Comparison of ENCODE assay signal across 1 cellular context in the genomic region with DNA sequence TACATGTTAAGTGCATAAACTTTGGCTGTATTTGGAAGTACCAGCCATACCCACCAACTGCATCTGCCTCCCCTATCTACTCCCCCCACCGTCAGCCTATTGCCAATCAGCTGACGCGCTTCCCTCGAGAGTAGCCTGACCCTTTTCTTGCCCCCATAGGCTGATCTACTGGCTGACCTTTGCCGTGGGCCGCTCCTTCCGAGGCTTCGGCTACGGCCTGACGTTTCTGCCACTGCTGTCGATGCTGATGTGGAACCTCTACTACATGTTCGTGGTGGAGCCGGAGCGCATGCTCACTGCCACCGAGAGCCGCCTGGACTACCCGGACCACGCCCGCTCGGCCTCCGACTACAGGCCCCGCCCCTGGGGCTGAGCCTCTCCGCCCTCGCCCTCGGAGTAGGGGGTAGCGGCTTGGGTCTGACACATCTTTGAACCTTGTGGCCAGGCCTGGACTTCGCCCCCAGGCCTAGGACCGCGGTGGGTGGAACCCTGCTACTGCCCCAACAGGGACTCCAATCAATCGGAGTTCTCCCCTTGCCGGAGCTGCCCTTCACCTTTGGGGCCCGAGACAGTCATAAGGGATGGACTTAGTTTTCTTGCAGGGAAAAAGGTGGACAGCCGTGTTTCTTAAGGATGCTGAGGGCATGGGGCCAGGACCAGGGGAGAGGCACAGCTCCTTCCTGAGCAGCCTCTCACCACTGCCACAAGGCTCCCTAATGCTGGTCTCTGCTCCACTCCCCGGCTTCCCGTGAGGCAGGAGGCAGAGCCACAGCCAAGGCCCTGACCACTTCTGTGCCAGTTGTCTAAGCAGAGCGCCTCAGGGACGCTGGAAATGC.
TF ChIP-seq lines count a peak whose summit lies in the region.

No MANE protein-coding gene starts in this region.

TF ChIP-seq in HepG2, 621 proteins besides CTCF, POLR2A, EP300 and RAD21 (continued from another document and continues in another):
- TF ChIP-seq, protein P1, sequence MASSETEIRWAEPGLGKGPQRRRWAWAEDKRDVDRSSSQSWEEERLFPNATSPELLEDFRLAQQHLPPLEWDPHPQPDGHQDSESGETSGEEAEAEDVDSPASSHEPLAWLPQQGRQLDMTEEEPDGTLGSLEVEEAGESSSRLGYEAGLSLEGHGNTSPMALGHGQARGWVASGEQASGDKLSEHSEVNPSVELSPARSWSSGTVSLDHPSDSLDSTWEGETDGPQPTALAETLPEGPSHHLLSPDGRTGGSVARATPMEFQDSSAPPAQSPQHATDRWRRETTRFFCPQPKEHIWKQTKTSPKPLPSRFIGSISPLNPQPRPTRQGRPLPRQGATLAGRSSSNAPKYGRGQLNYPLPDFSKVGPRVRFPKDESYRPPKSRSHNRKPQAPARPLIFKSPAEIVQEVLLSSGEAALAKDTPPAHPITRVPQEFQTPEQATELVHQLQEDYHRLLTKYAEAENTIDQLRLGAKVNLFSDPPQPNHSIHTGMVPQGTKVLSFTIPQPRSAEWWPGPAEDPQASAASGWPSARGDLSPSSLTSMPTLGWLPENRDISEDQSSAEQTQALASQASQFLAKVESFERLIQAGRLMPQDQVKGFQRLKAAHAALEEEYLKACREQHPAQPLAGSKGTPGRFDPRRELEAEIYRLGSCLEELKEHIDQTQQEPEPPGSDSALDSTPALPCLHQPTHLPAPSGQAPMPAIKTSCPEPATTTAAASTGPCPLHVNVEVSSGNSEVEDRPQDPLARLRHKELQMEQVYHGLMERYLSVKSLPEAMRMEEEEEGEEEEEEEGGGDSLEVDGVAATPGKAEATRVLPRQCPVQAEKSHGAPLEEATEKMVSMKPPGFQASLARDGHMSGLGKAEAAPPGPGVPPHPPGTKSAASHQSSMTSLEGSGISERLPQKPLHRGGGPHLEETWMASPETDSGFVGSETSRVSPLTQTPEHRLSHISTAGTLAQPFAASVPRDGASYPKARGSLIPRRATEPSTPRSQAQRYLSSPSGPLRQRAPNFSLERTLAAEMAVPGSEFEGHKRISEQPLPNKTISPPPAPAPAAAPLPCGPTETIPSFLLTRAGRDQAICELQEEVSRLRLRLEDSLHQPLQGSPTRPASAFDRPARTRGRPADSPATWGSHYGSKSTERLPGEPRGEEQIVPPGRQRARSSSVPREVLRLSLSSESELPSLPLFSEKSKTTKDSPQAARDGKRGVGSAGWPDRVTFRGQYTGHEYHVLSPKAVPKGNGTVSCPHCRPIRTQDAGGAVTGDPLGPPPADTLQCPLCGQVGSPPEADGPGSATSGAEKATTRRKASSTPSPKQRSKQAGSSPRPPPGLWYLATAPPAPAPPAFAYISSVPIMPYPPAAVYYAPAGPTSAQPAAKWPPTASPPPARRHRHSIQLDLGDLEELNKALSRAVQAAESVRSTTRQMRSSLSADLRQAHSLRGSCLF (CRISPR knock-in tag; IDR thresholded peaks at IDR 0.05; ENCODE audit: borderline replicate concordance): no peak
- no peak for TF ChIP-seq TBX3 (IDR thresholded peaks at IDR 0.05; ENCODE audit: borderline replicate concordance)
- TF ChIP-seq, protein P2, sequence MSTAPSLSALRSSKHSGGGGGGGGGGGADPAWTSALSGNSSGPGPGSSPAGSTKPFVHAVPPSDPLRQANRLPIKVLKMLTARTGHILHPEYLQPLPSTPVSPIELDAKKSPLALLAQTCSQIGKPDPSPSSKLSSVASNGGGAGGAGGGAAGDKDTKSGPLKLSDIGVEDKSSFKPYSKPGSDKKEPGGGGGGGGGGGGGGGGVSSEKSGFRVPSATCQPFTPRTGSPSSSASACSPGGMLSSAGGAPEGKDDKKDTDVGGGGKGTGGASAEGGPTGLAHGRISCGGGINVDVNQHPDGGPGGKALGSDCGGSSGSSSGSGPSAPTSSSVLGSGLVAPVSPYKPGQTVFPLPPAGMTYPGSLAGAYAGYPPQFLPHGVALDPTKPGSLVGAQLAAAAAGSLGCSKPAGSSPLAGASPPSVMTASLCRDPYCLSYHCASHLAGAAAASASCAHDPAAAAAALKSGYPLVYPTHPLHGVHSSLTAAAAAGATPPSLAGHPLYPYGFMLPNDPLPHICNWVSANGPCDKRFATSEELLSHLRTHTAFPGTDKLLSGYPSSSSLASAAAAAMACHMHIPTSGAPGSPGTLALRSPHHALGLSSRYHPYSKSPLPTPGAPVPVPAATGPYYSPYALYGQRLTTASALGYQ (CRISPR knock-in tag; IDR thresholded peaks at IDR 0.05): 0 out of 2 replicates have a peak, but pooled peaks have one; percentile 5
- 0 out of 2 replicates have a peak, but pooled peaks have one; percentile 9 for TF ChIP-seq STAG1 (CRISPR knock-in tag; IDR thresholded peaks at IDR 0.05)
- no peak for TF ChIP-seq HNRNPK (IDR thresholded peaks at IDR 0.05; ENCODE audit: low read depth, low read length, poor library complexity, severe bottlenecking)
- TF ChIP-seq, protein P3, sequence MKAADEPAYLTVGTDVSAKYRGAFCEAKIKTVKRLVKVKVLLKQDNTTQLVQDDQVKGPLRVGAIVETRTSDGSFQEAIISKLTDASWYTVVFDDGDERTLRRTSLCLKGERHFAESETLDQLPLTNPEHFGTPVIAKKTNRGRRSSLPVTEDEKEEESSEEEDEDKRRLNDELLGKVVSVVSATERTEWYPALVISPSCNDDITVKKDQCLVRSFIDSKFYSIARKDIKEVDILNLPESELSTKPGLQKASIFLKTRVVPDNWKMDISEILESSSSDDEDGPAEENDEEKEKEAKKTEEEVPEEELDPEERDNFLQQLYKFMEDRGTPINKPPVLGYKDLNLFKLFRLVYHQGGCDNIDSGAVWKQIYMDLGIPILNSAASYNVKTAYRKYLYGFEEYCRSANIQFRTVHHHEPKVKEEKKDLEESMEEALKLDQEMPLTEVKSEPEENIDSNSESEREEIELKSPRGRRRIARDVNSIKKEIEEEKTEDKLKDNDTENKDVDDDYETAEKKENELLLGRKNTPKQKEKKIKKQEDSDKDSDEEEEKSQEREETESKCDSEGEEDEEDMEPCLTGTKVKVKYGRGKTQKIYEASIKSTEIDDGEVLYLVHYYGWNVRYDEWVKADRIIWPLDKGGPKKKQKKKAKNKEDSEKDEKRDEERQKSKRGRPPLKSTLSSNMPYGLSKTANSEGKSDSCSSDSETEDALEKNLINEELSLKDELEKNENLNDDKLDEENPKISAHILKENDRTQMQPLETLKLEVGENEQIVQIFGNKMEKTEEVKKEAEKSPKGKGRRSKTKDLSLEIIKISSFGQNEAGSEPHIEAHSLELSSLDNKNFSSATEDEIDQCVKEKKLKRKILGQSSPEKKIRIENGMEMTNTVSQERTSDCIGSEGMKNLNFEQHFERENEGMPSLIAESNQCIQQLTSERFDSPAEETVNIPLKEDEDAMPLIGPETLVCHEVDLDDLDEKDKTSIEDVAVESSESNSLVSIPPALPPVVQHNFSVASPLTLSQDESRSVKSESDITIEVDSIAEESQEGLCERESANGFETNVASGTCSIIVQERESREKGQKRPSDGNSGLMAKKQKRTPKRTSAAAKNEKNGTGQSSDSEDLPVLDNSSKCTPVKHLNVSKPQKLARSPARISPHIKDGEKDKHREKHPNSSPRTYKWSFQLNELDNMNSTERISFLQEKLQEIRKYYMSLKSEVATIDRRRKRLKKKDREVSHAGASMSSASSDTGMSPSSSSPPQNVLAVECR (CRISPR knock-in tag; IDR thresholded peaks at IDR 0.05; ENCODE audit: borderline replicate concordance): peak; percentile 71; the same call in 1 of the 2 replicates
- TF ChIP-seq HIVEP1 (CRISPR knock-in tag; IDR thresholded peaks at IDR 0.05): peak; percentile 67; the same call in 1 of the 2 replicates
- peak; percentile 84 for TF ChIP-seq ZFP36L1 (CRISPR knock-in tag; IDR thresholded peaks at IDR 0.05)
- no peak for TF ChIP-seq SMAD3 (CRISPR knock-in tag; IDR thresholded peaks at IDR 0.05)
- peak; percentile 79; the same call in 1 of the 2 replicates for TF ChIP-seq ZSCAN21 (CRISPR knock-in tag; IDR thresholded peaks at IDR 0.05; ENCODE audit: borderline replicate concordance)
- no peak for TF ChIP-seq NCOA5 (CRISPR knock-in tag; IDR thresholded peaks at IDR 0.05)
- no peak for TF ChIP-seq FIP1L1 (IDR thresholded peaks at IDR 0.05; ENCODE audit: borderline replicate concordance, insufficient read depth, low read depth, low read length)
- TF ChIP-seq, protein P4, sequence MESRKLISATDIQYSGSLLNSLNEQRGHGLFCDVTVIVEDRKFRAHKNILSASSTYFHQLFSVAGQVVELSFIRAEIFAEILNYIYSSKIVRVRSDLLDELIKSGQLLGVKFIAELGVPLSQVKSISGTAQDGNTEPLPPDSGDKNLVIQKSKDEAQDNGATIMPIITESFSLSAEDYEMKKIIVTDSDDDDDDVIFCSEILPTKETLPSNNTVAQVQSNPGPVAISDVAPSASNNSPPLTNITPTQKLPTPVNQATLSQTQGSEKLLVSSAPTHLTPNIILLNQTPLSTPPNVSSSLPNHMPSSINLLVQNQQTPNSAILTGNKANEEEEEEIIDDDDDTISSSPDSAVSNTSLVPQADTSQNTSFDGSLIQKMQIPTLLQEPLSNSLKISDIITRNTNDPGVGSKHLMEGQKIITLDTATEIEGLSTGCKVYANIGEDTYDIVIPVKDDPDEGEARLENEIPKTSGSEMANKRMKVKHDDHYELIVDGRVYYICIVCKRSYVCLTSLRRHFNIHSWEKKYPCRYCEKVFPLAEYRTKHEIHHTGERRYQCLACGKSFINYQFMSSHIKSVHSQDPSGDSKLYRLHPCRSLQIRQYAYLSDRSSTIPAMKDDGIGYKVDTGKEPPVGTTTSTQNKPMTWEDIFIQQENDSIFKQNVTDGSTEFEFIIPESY (CRISPR knock-in tag; IDR thresholded peaks at IDR 0.05): no peak
- no peak for TF ChIP-seq POLR2AphosphoS2 (IDR thresholded peaks at IDR 0.05; ENCODE audit: low read depth, low read length)
- no peak for TF ChIP-seq ZNF331 (CRISPR knock-in tag; IDR thresholded peaks at IDR 0.05)
- no peak; the same call in 1 of the 2 replicates for TF ChIP-seq RCOR2 (CRISPR knock-in tag; IDR thresholded peaks at IDR 0.05)
- TF ChIP-seq ZNF713 (CRISPR knock-in tag; IDR thresholded peaks at IDR 0.05): no peak
- no peak for TF ChIP-seq SIN3B (IDR thresholded peaks at IDR 0.05; ENCODE audit: low read length)
- TF ChIP-seq ZNF256 (CRISPR knock-in tag; conservative IDR thresholded peaks at IDR 0.05): no peak
- no peak for TF ChIP-seq ZNF549 (CRISPR knock-in tag; IDR thresholded peaks at IDR 0.05)
- TF ChIP-seq WIZ (CRISPR knock-in tag; IDR thresholded peaks at IDR 0.05): no peak
- TF ChIP-seq, protein P5, sequence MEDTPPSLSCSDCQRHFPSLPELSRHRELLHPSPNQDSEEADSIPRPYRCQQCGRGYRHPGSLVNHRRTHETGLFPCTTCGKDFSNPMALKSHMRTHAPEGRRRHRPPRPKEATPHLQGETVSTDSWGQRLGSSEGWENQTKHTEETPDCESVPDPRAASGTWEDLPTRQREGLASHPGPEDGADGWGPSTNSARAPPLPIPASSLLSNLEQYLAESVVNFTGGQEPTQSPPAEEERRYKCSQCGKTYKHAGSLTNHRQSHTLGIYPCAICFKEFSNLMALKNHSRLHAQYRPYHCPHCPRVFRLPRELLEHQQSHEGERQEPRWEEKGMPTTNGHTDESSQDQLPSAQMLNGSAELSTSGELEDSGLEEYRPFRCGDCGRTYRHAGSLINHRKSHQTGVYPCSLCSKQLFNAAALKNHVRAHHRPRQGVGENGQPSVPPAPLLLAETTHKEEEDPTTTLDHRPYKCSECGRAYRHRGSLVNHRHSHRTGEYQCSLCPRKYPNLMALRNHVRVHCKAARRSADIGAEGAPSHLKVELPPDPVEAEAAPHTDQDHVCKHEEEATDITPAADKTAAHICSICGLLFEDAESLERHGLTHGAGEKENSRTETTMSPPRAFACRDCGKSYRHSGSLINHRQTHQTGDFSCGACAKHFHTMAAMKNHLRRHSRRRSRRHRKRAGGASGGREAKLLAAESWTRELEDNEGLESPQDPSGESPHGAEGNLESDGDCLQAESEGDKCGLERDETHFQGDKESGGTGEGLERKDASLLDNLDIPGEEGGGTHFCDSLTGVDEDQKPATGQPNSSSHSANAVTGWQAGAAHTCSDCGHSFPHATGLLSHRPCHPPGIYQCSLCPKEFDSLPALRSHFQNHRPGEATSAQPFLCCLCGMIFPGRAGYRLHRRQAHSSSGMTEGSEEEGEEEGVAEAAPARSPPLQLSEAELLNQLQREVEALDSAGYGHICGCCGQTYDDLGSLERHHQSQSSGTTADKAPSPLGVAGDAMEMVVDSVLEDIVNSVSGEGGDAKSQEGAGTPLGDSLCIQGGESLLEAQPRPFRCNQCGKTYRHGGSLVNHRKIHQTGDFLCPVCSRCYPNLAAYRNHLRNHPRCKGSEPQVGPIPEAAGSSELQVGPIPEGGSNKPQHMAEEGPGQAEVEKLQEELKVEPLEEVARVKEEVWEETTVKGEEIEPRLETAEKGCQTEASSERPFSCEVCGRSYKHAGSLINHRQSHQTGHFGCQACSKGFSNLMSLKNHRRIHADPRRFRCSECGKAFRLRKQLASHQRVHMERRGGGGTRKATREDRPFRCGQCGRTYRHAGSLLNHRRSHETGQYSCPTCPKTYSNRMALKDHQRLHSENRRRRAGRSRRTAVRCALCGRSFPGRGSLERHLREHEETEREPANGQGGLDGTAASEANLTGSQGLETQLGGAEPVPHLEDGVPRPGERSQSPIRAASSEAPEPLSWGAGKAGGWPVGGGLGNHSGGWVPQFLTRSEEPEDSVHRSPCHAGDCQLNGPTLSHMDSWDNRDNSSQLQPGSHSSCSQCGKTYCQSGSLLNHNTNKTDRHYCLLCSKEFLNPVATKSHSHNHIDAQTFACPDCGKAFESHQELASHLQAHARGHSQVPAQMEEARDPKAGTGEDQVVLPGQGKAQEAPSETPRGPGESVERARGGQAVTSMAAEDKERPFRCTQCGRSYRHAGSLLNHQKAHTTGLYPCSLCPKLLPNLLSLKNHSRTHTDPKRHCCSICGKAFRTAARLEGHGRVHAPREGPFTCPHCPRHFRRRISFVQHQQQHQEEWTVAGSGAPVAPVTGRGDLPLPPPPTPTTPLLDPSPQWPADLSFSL (CRISPR knock-in tag; IDR thresholded peaks at IDR 0.05): no peak
- TF ChIP-seq ZNF570 (CRISPR knock-in tag; IDR thresholded peaks at IDR 0.05; ENCODE audit: borderline replicate concordance): no peak
- TF ChIP-seq MTA3 (CRISPR knock-in tag; IDR thresholded peaks at IDR 0.05): no peak
